5 cellular contexts compared by ENCODE assay signal in genomic region chr17:34227293-34227692, GRCh38. TPM values are rescaled to one million over a fixed set of nuclear protein-coding genes. Genes with fewer than 3 reads are reported as not detected.
"Had no signal": no experiment of that assay in that cellular context is flagged by ENCODE, and none has a peak within 500 bp of the region (broad histone marks: within the 10 kb centered on the region; RNA-seq: fewer than 3 reads in every experiment).

No MANE protein-coding gene starts in this region.

RNA-seq across cellular contexts. Expression of gene CCL2, which starts 27.8 kb away (rescaled TPM):
- total RNA-seq: PC-3 had no signal

RNA-seq across cellular contexts. Expression of gene CCL7, which starts 42.7 kb away (rescaled TPM):
- total RNA-seq: PC-3, Peyer's patch, Right ventricle myocardium superior, SJSA1 had no signal

RNA-seq across cellular contexts. Expression of gene CCL11, which starts 58.2 kb away (rescaled TPM):
- total RNA-seq: M059J, PC-3, SJSA1 had no signal
